Comparison of ENCODE assay signal across 8 cellular contexts in the genomic region with DNA sequence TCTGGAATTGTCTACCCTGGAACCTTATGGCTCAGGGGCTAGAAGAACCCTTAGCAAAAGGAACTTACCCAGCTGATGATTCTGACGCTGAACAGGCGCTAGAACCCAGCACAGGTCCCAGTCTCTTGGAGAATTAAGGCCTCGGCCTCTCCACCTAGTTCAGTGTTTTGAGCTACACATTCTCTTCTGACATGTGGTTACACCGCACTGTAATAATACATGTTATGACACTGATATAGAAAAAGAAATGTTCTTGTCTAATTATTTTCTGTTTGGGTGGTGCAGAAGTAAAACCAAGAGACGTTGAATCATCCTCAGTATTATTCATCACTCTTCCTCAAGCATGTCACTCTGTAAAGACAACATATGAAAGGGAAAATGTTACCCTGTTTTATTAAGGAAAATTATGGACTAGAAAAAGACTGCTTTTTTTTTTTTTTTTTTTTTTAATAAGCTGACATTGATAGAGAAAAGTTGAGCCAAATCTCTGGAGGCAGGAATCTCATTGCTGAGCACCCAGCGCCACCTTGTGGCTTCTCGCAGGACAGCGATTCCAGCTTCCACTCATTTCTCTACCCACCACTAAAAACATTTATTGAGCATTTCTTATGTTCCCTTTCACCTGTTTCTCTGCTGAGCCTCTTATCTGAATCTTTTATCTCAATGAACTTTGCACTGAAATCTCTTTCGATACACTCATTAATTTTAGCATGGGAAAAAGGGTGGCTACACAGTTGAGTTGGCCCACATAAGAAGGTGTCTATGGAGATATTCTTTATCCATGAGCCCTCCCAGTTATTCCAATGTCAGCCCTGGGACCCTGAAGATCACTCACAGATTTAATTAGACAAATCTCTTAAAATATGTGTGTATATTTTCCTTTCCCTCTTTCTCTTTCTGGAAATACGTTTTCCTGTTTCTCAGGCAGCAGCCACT. TPM values are rescaled to one million over a fixed set of nuclear protein-coding genes. Genes with fewer than 3 reads are reported as not detected.
DNase-seq lines count a peak whose midpoint lies in the region; ATAC-seq, FAIRE-seq and TF ChIP-seq lines count a peak whose summit lies in the region.

No MANE protein-coding gene starts in this region.

- CTCF ChIA-PET in Calu3 (lab: Charles Lee): interaction anchor here (0.6 to 5.2 kb wide), 32 partner anchors 9 to 728 kb away, joined by 3 to 145 read pairs (median 4); no protein-coding TSS in a partner anchor

- WGBS in hepatocyte (ENCODE audit: low lambda C conversion rate, missing lambda C conversion rate): 32% methylated on average over 10 of the region's 10 CpGs
- WGBS in small intestine, 3 donors: 30 to 39% (median 39%) methylated on average over 10 of the region's 10 CpGs

- H3K9me2 ChIP-seq in hepatocyte (replicated peaks; ENCODE audit: insufficient read depth): no peaks in the 10 kb centered on the region

- H3K9me3 Mint-ChIP-seq in Calu3 (ENCODE audit: low read depth, unreplicated experiment): no peaks in the 10 kb centered on the region

- no peaks in the 10 kb centered on the region for H3K9me3 ChIP-seq in hepatocyte (ENCODE audit: low read depth)
- no peaks in the 10 kb centered on the region for H3K9me3 ChIP-seq in small intestine (ENCODE audit: control insufficient read depth, low read depth)

- TF ChIP-seq CTCF in Calu3 (IDR thresholded peaks at IDR 0.05; ENCODE audit: unreplicated experiment): peak; percentile 58
- TF ChIP-seq CTCF in hepatocyte (IDR thresholded peaks at IDR 0.05; ENCODE audit: poor library complexity): peak; percentile 83

- ATAC-seq in GM19372 (IDR thresholded peaks at IDR 0.05; ENCODE audit: low read depth, unreplicated experiment) (peak; percentile 60), HG02970 (IDR thresholded peaks at IDR 0.05; ENCODE audit: low FRiP score, unreplicated experiment) (no peak)

- no peaks in the 10 kb centered on the region for H3K36me3 Mint-ChIP-seq in Calu3 (ENCODE audit: insufficient read depth, unreplicated experiment)

- no peak overlapping the region for H3K27ac Mint-ChIP-seq in Calu3 (ENCODE audit: unreplicated experiment)

- H3K27me3 ChIP-seq in hepatocyte (no peaks in the 10 kb centered on the region), small intestine (ENCODE audit: control insufficient read depth in 2 of 2, insufficient read depth in 2 of 2, low read length in 2 of 2) (no peaks in the 10 kb centered on the region)

- FAIRE-seq in RCC 7860 (lab: Jason Lieb, UNC) (peak; percentile 52), small intestine (lab: Jason Lieb, UNC) (no peak)

- H3K4me1 ChIP-seq in hepatocyte (ENCODE audit: insufficient read depth) (no peaks in the 10 kb centered on the region), small intestine (ENCODE audit: control insufficient read depth in 2 of 2, insufficient read depth in 1 of 2, low read depth in 1 of 2, low read length in 1 of 2) (no peaks in the 10 kb centered on the region)

- H3K4me3 ChIP-seq in hepatocyte: no peak overlapping the region
- H3K4me3 ChIP-seq in small intestine (ENCODE audit: low read depth in 1 of 2, low read length in 2 of 2): no peak overlapping the region

- no peaks in the 10 kb centered on the region for H4K20me1 ChIP-seq in hepatocyte (ENCODE audit: insufficient read depth, poor library complexity, severe bottlenecking)

- peaks cover 18% of the 10 kb centered on the region for H3K4me1 Mint-ChIP-seq in Calu3 (ENCODE audit: low read depth, unreplicated experiment)

- H3K79me2 ChIP-seq in hepatocyte: no peaks in the 10 kb centered on the region

- H3K27ac ChIP-seq in hepatocyte: peak overlapping the region; percentile 19
- no peak overlapping the region for H3K27ac ChIP-seq in small intestine (ENCODE audit: low read depth in 1 of 2, low read length in 1 of 2)

- H3K36me3 ChIP-seq in hepatocyte (replicated peaks; ENCODE audit: insufficient read depth, low read depth) (no peaks in the 10 kb centered on the region), small intestine (ENCODE audit: control insufficient read depth in 2 of 2, insufficient read depth in 2 of 2, low read length in 2 of 2) (no peaks in the 10 kb centered on the region)

- intact Hi-C loops in Calu3 (cut with micrococcal nuclease; ENCODE audit: unreplicated experiment): loop anchor here (1.0 to 5.0 kb wide), 7 partner anchors 28 to 625 kb away; no protein-coding TSS in a partner anchor

- H3K27me3 Mint-ChIP-seq in Calu3 (ENCODE audit: unreplicated experiment): no peaks in the 10 kb centered on the region

- peak overlapping the region; percentile 6 for H3K4me2 ChIP-seq in hepatocyte

- no TSS peak for BruUV-seq in Calu3 (replicated peaks; lab: Mats Ljungman, UMichigan)

- H3K4me3 Mint-ChIP-seq in Calu3 (ENCODE audit: low read depth, unreplicated experiment): no peak overlapping the region

- no peak overlapping the region for H2AFZ ChIP-seq in hepatocyte

- peak; percentile 77 for DNase-seq in Calu3
- peak; percentile 45 for DNase-seq in HPDE6-E6E7 (ENCODE audit: extremely low spot score)
- DNase-seq in RCC 7860 (ENCODE audit: low spot score): peak; percentile 9
- peak; percentile 41 for DNase-seq in amniotic epithelial cell (ENCODE audit: low read depth)
- DNase-seq in hepatocyte (ENCODE audit: low spot score): peak; percentile 87
- DNase-seq in small intestine: peak; percentile 55

RNA-seq across cellular contexts. Expression of a gene that starts 12.6 kb away (rescaled TPM):
- total RNA-seq in Calu3 (2022): not detected in 2 replicates
- 0.48 and 1.9 TPM in 2 replicates for total RNA-seq in hepatocyte
- polyA plus RNA-seq in hepatocyte: 3.3 and 3.9 TPM in 2 replicates
- 1 to 10 TPM in 1 of 3 donors, under 1 TPM in 1, not detected in 1; 0.27 to 3.4 TPM for polyA plus RNA-seq in small intestine

Comparison
In these comparisons a context has a peak if more than half of its experiments do, and no peak if none do; other contexts are left out.
1. DNase-seq: peak in every context shown above with its lines; median percentile 87 in hepatocyte; 77 in Calu3; 55 in small intestine; 45 in HPDE6-E6E7; 41 in amniotic epithelial cell; 9 in RCC 7860.